ENCODE assay signal across 10 cellular contexts in genomic region chr9:97564291-97565175, GRCh38.
DNase-seq lines count a peak whose midpoint lies in the region; ATAC-seq and TF ChIP-seq lines count a peak whose summit lies in the region.
"Had no signal": no experiment of that assay in that cellular context is flagged by ENCODE, and none has a peak within 500 bp of the region (broad histone marks: within the 10 kb centered on the region; RNA-seq: fewer than 3 reads in every experiment).

No MANE protein-coding gene starts in this region.

- no peaks in the 10 kb centered on the region for H3K4me1 ChIP-seq in colonic mucosa
- H3K4me1 ChIP-seq in lung (ENCODE audit: control insufficient read depth in 2 of 2, insufficient read depth in 2 of 2, low read length in 2 of 2), result peaks cover 0 to 18% of the 10 kb centered on the region in 2 donors

- no peaks in the 10 kb centered on the region for H3K9me3 Mint-ChIP-seq in activated CD4-positive, alpha-beta T cell treated with anti-CD3 and anti-CD28 coated beads for 36 hours (ENCODE audit: low read depth)
- H3K9me3 Mint-ChIP-seq: central memory CD8-positive, alpha-beta T cell had no signal

- H3K4me3 ChIP-seq in colonic mucosa, result no peak overlapping the region
- no peak overlapping the region for H3K4me3 ChIP-seq in lung

- H3K27ac ChIP-seq in colonic mucosa (no peak overlapping the region), lung (ENCODE audit: low read depth in 1 of 2, low read length in 1 of 2) (peak overlapping the region; percentile 9 to 32)

- H3K27me3 ChIP-seq in colonic mucosa (no peaks in the 10 kb centered on the region), lung (ENCODE audit: control insufficient read depth, insufficient read depth) (no peaks in the 10 kb centered on the region)

- POLR2A ChIA-PET in activated CD4-positive, alpha-beta T cell treated with anti-CD3 and anti-CD28 coated beads for 36 hours (lab: Charles Lee), result no interaction called here

- TF ChIP-seq CTCF in colonic mucosa (IDR thresholded peaks at IDR 0.05) (no peak), lung (IDR thresholded peaks at IDR 0.05; ENCODE audit: control extremely low read depth, extremely low read depth) (no peak)

- peaks cover 5% of the 10 kb centered on the region for H3K27me3 Mint-ChIP-seq in activated CD4-positive, alpha-beta T cell treated with anti-CD3 and anti-CD28 coated beads for 36 hours

- ATAC-seq in lung (ENCODE audit: insufficient read depth, low FRiP score), result no peak
- no peak for ATAC-seq in HG03139 (IDR thresholded peaks at IDR 0.05; ENCODE audit: unreplicated experiment)
- ATAC-seq in activated CD4-positive, alpha-beta T cell treated with anti-CD3 and anti-CD28 coated beads for 36 hours, result no peak

- no peaks in the 10 kb centered on the region for H3K36me3 Mint-ChIP-seq in activated CD4-positive, alpha-beta T cell treated with anti-CD3 and anti-CD28 coated beads for 36 hours (ENCODE audit: low read depth)

- H3K9me3 ChIP-seq in colonic mucosa, result no peaks in the 10 kb centered on the region
- peaks cover 0 to 3% of the 10 kb centered on the region in 2 donors for H3K9me3 ChIP-seq in lung (ENCODE audit: control insufficient read depth in 2 of 2, insufficient read depth in 1 of 2, low read length in 1 of 2)

- peak overlapping the region in 1 of 2 donors; percentile 7 for H3K9ac ChIP-seq in colonic mucosa (ENCODE audit: low read depth in 2 of 2, low read length in 2 of 2)

- CTCF ChIA-PET in activated CD4-positive, alpha-beta T cell treated with anti-CD3 and anti-CD28 coated beads for 36 hours (lab: Charles Lee), result interaction anchor here (0.7 kb wide), 1 partner anchor 30 kb away, joined by 3 read pairs; no protein-coding TSS in a partner anchor

- 53 to 69% methylated on average over 14 of the region's 14 CpGs for WGBS in lung, 2 donors

- H3K36me3 ChIP-seq in colonic mucosa (no peaks in the 10 kb centered on the region), lung (ENCODE audit: control insufficient read depth in 2 of 2, insufficient read depth in 2 of 2, low read length in 2 of 2) (peaks cover 0 to 4% of the 10 kb centered on the region in 2 donors)

- DNase-seq in AG08395 (ENCODE audit: low spot score), result peak; percentile 54
- peak; percentile 52 for DNase-seq in NCI-H1694 (lab: John Stamatoyannopoulos, UW)
- peak; percentile 48 for DNase-seq in colonic mucosa
- DNase-seq in lung (ENCODE audit: low spot score), result no peak
- no peak for DNase-seq in activated CD4-positive, alpha-beta T cell treated with anti-CD3 and anti-CD28 coated beads, Interleukin-2, amount 50 U/mL, for 48 hours
- no peak for DNase-seq in activated CD4-positive, alpha-beta T cell treated with anti-CD3 and anti-CD28 coated beads for 36 hours
- no peak for DNase-seq in AML-193 (lab: John Stamatoyannopoulos, UW)
- DNase-seq: NCI-H1048 had no signal

- peaks cover 2% of the 10 kb centered on the region for H3K4me1 Mint-ChIP-seq in activated CD4-positive, alpha-beta T cell treated with anti-CD3 and anti-CD28 coated beads for 36 hours
- H3K4me1 Mint-ChIP-seq: central memory CD8-positive, alpha-beta T cell had no signal

- no peak overlapping the region for H3K27ac Mint-ChIP-seq in activated CD4-positive, alpha-beta T cell treated with anti-CD3 and anti-CD28 coated beads for 36 hours

- intact Hi-C loops in colonic mucosa (cut with DNase I), result no loop called here
- intact Hi-C loops in activated CD4-positive, alpha-beta T cell treated with anti-CD3 and anti-CD28 coated beads for 36 hours (cut with DNase I, micrococcal nuclease), result no loop called here

- H3K4me3 Mint-ChIP-seq in activated CD4-positive, alpha-beta T cell treated with anti-CD3 and anti-CD28 coated beads for 36 hours, result no peak overlapping the region
- H3K4me3 Mint-ChIP-seq: central memory CD8-positive, alpha-beta T cell had no signal

Comparison
In these comparisons a context has a peak if more than half of its experiments do, and no peak if none do; other contexts are left out.
1. DNase-seq: peak in AG08395 (single experiment), NCI-H1694 (single experiment) and colonic mucosa (single experiment); none in lung (single experiment), activated CD4-positive, alpha-beta T cell treated with anti-CD3 and anti-CD28 coated beads, Interleukin-2, amount 50 U/mL, for 48 hours (0 of 2), activated CD4-positive, alpha-beta T cell treated with anti-CD3 and anti-CD28 coated beads for 36 hours (single experiment) and AML-193 (0 of 2).